ENCODE assay signal across 24 cellular contexts in the genomic region with DNA sequence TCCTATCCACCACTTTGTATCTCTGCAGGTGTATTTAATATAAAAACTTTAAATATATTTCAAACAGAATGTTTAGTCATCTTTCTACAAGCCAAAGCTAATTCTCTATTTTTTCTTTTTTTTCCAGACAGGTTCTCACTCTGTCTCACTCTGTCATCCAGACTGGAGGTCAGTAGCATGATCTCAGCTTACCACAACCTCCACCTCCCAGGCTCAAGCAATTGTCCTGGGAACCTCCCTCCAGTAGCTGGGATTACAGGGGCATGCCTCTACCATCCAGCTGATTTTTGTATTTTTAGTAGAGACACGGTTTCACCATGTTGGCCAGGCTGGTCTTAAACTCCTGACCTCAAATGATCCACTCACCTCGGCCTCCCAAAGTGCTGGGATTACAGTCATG.
"Had no signal": no experiment of that assay in that cellular context is flagged by ENCODE, and none has a peak within 500 bp of the region (broad histone marks: within the 10 kb centered on the region; RNA-seq: fewer than 3 reads in every experiment).

No MANE protein-coding gene starts in this region.

- H3K36me3 ChIP-seq: adrenal gland, cardiac muscle cell, spleen, upper lobe of right lung had no signal

- H2AFZ ChIP-seq: hepatocyte had no signal

- H3K36me3 Mint-ChIP-seq: activated naive CD8-positive, alpha-beta T cell; memory B cell had no signal

- H3K9me3 Mint-ChIP-seq: activated T-cell treated with anti-CD3 and anti-CD28 coated beads, Interleukin-2, amount 50 U/mL, for 4 hours; activated T-helper 2 cell treated with anti-CD3 and anti-CD28 coated beads, Interferon-gamma antibody, Interleukin-2, Interleukin-4, amounts not matched to agents 10 μg/mL and 5 μg/mL and 100 μg/mL, durations not matched to agents 14 hours and 24 hours and 36 hours; memory B cell; nephron progenitor cell had no signal

- H3K27ac ChIP-seq: adrenal gland, cardiac muscle cell, foreskin keratinocyte, hepatocyte, spleen, upper lobe of right lung had no signal

- H3K4me3 ChIP-seq: adrenal gland, cardiac muscle cell, hepatocyte, spleen, upper lobe of right lung had no signal

- FAIRE-seq: islet of Langerhans had no signal

- H3K4me3 Mint-ChIP-seq: activated naive CD8-positive, alpha-beta T cell; activated T-cell treated with anti-CD3 and anti-CD28 coated beads, Interleukin-2, amount 50 U/mL, for 4 hours; memory B cell; nephron progenitor cell; T-helper 17 cell had no signal

- H3K27me3 ChIP-seq: adrenal gland, cardiac muscle cell, foreskin keratinocyte, hepatocyte, spleen, upper lobe of right lung had no signal

- ATAC-seq: activated T-cell treated with anti-CD3 and anti-CD28 coated beads, Interleukin-2, amount 50 U/mL, for 4 hours; foreskin keratinocyte; left colon; sciatic nerve; T-helper 17 cell; upper lobe of right lung had no signal

- H3K9me3 ChIP-seq: adrenal gland, spleen, upper lobe of right lung had no signal

- H3K27ac Mint-ChIP-seq: activated naive CD8-positive, alpha-beta T cell; activated T-helper 2 cell treated with anti-CD3 and anti-CD28 coated beads, Interferon-gamma antibody, Interleukin-2, Interleukin-4, amounts not matched to agents 10 μg/mL and 5 μg/mL and 100 μg/mL, durations not matched to agents 14 hours and 24 hours and 36 hours; memory B cell; nephron progenitor cell; T-helper 17 cell had no signal

- H3K79me2 ChIP-seq: hepatocyte had no signal

- H3K27me3 Mint-ChIP-seq: activated naive CD8-positive, alpha-beta T cell; memory B cell; T-helper 17 cell had no signal

- H3K4me1 Mint-ChIP-seq: memory B cell, nephron progenitor cell, T-helper 17 cell had no signal

- DNase-seq: activated CD4-positive, alpha-beta T cell treated with anti-CD3 and anti-CD28 coated beads for 4 hours; activated CD4-positive, alpha-beta T cell treated with anti-CD3 and anti-CD28 coated beads, Interleukin-2, amount 50 U/mL, for 48 hours; activated CD4-positive, CD25-positive, alpha-beta regulatory T cell; activated CD8-positive, alpha-beta memory T cell treated with anti-CD3 and anti-CD28 coated beads, Interleukin-2, amount 50 U/mL, for 48 hours; activated naive CD4-positive, alpha-beta T cell; activated T-cell treated with anti-CD3 and anti-CD28 coated beads, Interleukin-2, amount 50 U/mL, for 4 hours; adrenal gland; foreskin keratinocyte; glutamatergic neuron; left colon; nephron progenitor cell; spleen; stimulated activated CD4-positive, alpha-beta T cell treated with anti-CD3 and anti-CD28 coated beads, Interleukin-4, amount 100 ng/mL, for 1 hour; stimulated activated naive CD4-positive, alpha-beta T cell treated with Interleukin-2 at 50 U/mL for 16 hours; SW 1271; T-helper 17 cell; upper lobe of right lung had no signal

- H3K4me2 ChIP-seq: hepatocyte had no signal

- H3K4me1 ChIP-seq: adrenal gland, foreskin keratinocyte, spleen, upper lobe of right lung had no signal
